Comparison of ENCODE assay signal across 8 cellular contexts in the genomic region with DNA sequence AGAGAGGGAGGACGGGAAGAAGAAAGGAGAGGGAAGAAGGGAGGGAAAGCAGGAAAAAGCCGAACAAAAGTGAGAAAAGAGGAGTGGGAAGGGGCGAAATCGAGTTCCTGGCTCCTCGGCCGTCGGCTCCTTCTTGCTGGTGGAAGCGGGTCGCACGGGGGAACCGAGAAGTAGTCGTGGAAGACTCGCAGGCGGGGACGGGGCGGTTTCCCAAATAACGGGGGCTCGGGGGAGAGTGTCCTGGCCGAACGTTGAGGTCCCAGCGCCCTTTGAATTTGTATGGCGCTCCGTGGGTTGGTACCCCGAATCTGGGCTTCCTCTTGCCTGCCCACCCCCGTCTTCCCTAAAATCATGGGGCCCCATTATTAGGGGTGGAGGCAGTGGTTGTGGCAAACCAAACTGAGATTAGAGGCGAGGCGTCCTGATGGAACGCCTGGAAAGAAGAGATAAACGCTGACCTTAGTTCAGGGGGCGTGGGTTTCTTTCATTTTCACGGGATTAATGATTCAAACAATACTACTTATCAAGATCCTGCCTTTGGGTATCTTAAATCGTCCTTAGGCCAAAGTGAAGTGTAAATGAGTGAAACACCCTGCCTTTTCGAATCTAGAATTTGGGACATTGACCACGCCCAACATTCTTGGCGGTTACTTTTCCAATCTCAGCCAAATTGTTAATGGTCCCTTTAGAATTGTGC. TPM values are rescaled to one million over a fixed set of nuclear protein-coding genes. Genes with fewer than 3 reads are reported as not detected.
DNase-seq lines count a peak whose midpoint lies in the region; ATAC-seq, FAIRE-seq and TF ChIP-seq lines count a peak whose summit lies in the region.

No MANE protein-coding gene starts in this region.

- H3K4me1 ChIP-seq in right lobe of liver = peaks cover 0 to 26% (median 3%) of the 10 kb centered on the region in 4 donors
- peaks cover 36% of the 10 kb centered on the region for H3K4me1 ChIP-seq in suprapubic skin

- DNase-seq in GM12891 (ENCODE audit: insufficient read length, low spot score) = no peak
- DNase-seq in OCI-M1 (lab: John Stamatoyannopoulos, UW) = peak; percentile 74
- peak in 1 of 2 donors; percentile 16 for DNase-seq in central memory CD8-positive, alpha-beta T cell (ENCODE audit: low spot score in 2 of 2)
- DNase-seq in right lobe of liver = peak; percentile 44 to 64 (median 52)
- peak; percentile 75 to 82 for DNase-seq in suprapubic skin (ENCODE audit: low spot score in 2 of 2)
- DNase-seq in cerebellum (ENCODE audit: low spot score) = no peak
- DNase-seq in effector CD8-positive, alpha-beta T cell (lab: John Stamatoyannopoulos, UW) = no peak

- TF ChIP-seq EP300 in suprapubic skin (IDR thresholded peaks at IDR 0.05) = no peak

- H3K27ac ChIP-seq in right lobe of liver = peak overlapping the region in 1 of 3 donors; percentile 64
- H3K27ac ChIP-seq in suprapubic skin = peak overlapping the region; percentile 83

- H3K4me3 Mint-ChIP-seq in central memory CD8-positive, alpha-beta T cell = peak overlapping the region; percentile 83

- peaks cover 6% of the 10 kb centered on the region for H3K36me3 Mint-ChIP-seq in central memory CD8-positive, alpha-beta T cell (ENCODE audit: insufficient read depth)

- peaks cover 16% of the 10 kb centered on the region for H3K4me1 Mint-ChIP-seq in central memory CD8-positive, alpha-beta T cell

- no peaks in the 10 kb centered on the region for H3K9me3 Mint-ChIP-seq in central memory CD8-positive, alpha-beta T cell

- peak; percentile 54 for FAIRE-seq in GM12891 (lab: Jason Lieb, UNC)

- 6% methylated on average over 13 of the region's 35 CpGs for WGBS in right lobe of liver (ENCODE audit: insufficient coverage, low coverage, low lambda C conversion rate, missing lambda C conversion rate)
- WGBS in suprapubic skin = 2% methylated on average over 34 of the region's 35 CpGs

- H3K9me3 ChIP-seq in right lobe of liver (no peaks in the 10 kb centered on the region), suprapubic skin (no peaks in the 10 kb centered on the region)

- intact Hi-C loops in right lobe of liver (cut with DNase I) = no loop called here

- H3K27me3 Mint-ChIP-seq in central memory CD8-positive, alpha-beta T cell = no peaks in the 10 kb centered on the region

- no peak for ATAC-seq in central memory CD8-positive, alpha-beta T cell (replicated peaks; ENCODE audit: extremely low read depth, poor library complexity, severe bottlenecking)
- ATAC-seq in right lobe of liver (peak in 2 of 4 donors; percentile 3 to 10), GM19467 (IDR thresholded peaks at IDR 0.05; ENCODE audit: unreplicated experiment) (no peak)

- H3K4me3 ChIP-seq in right lobe of liver = peak overlapping the region; percentile 58 to 98 (median 86)
- H3K4me3 ChIP-seq in suprapubic skin = peak overlapping the region; percentile 67

- no peak for TF ChIP-seq POLR2A in GM12891 (IDR thresholded peaks at IDR 0.05; ENCODE audit: low read depth, low read length)
- no peak for TF ChIP-seq POLR2A in right lobe of liver (IDR thresholded peaks at IDR 0.05)
- TF ChIP-seq POLR2A in suprapubic skin (IDR thresholded peaks at IDR 0.05) = no peak

- TF ChIP-seq CTCF in right lobe of liver (IDR thresholded peaks at IDR 0.05) = no peak
- no peak for TF ChIP-seq CTCF in suprapubic skin (IDR thresholded peaks at IDR 0.05)

- H3K27ac Mint-ChIP-seq in central memory CD8-positive, alpha-beta T cell (ENCODE audit: low read depth) = peak overlapping the region; percentile 62

- H3K36me3 ChIP-seq in right lobe of liver (no peaks in the 10 kb centered on the region), suprapubic skin (no peaks in the 10 kb centered on the region)

- H3K27me3 ChIP-seq in right lobe of liver (no peaks in the 10 kb centered on the region), suprapubic skin (no peaks in the 10 kb centered on the region)

TF ChIP-seq in GM12891, 5 proteins besides CTCF, POLR2A, EP300 and RAD21:
- TF ChIP-seq TAF1 (IDR thresholded peaks at IDR 0.05; ENCODE audit: low read depth, low read length) (no peak), POU2F2 (IDR thresholded peaks at IDR 0.05; ENCODE audit: low read depth, low read length) (no peak), POLR2AphosphoS5 (IDR thresholded peaks at IDR 0.05; ENCODE audit: low read depth, low read length) (no peak), PAX5 (IDR thresholded peaks at IDR 0.05; ENCODE audit: insufficient read depth, low read length, severe bottlenecking) (no peak), SPI1 (IDR thresholded peaks at IDR 0.05; ENCODE audit: low read depth, low read length) (no peak)
TF ChIP-seq in GM12891: peak in this region for 0.

RNA-seq across cellular contexts. Expression of gene UBTD2, which starts 0.9 kb away (rescaled TPM):
- 6.5 TPM for polyA plus RNA-seq in GM12891 (2012; ENCODE audit: low read depth, missing spikeins)
- total RNA-seq in right lobe of liver = 10 to 100 TPM in 1 of 6 experiments, 1 to 10 TPM in 5; 6.7 to 11.7 (median 9.2) TPM
- 10 to 100 TPM in 3 of 4 donors, 1 to 10 TPM in 1; 7.0 to 14.6 (median 12.8) TPM for total RNA-seq in suprapubic skin
- 48.5 TPM for total RNA-seq in cerebellum

Comparison
In these comparisons a context has a peak if more than half of its experiments do, and no peak if none do; other contexts are left out.
1. DNase-seq: peak in OCI-M1 (single experiment), right lobe of liver (3 of 3) and suprapubic skin (2 of 2); none in GM12891 (single experiment), cerebellum (single experiment) and effector CD8-positive, alpha-beta T cell (single experiment).